In the genomic region with DNA sequence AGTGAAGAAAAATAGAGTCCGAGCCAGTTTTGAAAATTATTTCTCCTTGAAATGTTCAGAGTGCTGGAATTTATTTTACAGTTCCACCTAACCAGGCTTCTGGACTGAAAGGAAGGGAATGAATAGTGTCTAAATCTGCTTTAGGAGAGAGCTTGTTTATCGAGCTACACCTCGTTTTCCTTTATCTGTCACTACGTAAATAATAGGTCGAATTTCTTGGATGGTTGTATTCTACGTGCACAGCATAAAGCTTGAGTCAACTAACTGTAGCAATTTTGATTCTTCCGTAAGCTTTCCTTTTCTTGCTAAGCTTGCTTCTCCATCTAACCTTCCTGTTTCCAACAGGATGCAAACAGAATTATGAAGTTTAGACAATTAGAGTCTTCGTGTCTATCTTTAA, we compare ENCODE assay signal across 20 cellular contexts. TPM values are rescaled to one million over a fixed set of nuclear protein-coding genes. Genes with fewer than 3 reads are reported as not detected.
DNase-seq lines count a peak whose midpoint lies in the region; ATAC-seq and TF ChIP-seq lines count a peak whose summit lies in the region.
"Had no signal": no experiment of that assay in that cellular context is flagged by ENCODE, and none has a peak within 500 bp of the region (broad histone marks: within the 10 kb centered on the region; RNA-seq: fewer than 3 reads in every experiment).

No MANE protein-coding gene starts in this region.

- DNase-seq in NCI-H748 (lab: John Stamatoyannopoulos, UW; ENCODE audit: unreplicated experiment) = peak; percentile 30
- no peak for DNase-seq in NCI-H748 treated with DMSO at 0.1 percent for 48 hours (lab: John Stamatoyannopoulos, UW)
- no peak for DNase-seq in thoracic aorta (ENCODE audit: low spot score)
- no peak for DNase-seq in SW 1271 (lab: John Stamatoyannopoulos, UW)
- DNase-seq in NCI-H2029 (lab: John Stamatoyannopoulos, UW) = no peak
- DNase-seq: C1 segment of cervical spinal cord; Calu3; CD4-positive, alpha-beta memory T cell; COR-L47; DMS53; DMS79 treated with DMSO at 0.1 percent for 48 hours; GF-D8; H9 had no signal

- H3K4me3 ChIP-seq in thoracic aorta (peak overlapping the region; percentile 0), gastroesophageal sphincter (no peak overlapping the region)
- H3K4me3 ChIP-seq: GM23338 had no signal

- TF ChIP-seq POLR2A in gastroesophageal sphincter (IDR thresholded peaks at IDR 0.05) = no peak

- H3K9me3 ChIP-seq in thoracic aorta (no peaks in the 10 kb centered on the region), gastroesophageal sphincter (no peaks in the 10 kb centered on the region)

- TF ChIP-seq EP300 in gastroesophageal sphincter (IDR thresholded peaks at IDR 0.05) = no peak

- H3K4me1 ChIP-seq in thoracic aorta (ENCODE audit: control insufficient read depth in 1 of 2, low read depth in 2 of 2) = peaks cover 0 to 15% of the 10 kb centered on the region in 2 donors
- peaks cover 0 to 8% (median 0%) of the 10 kb centered on the region in 3 donors for H3K4me1 ChIP-seq in gastroesophageal sphincter

- ATAC-seq in thoracic aorta (ENCODE audit: insufficient number of reproducible peaks, low FRiP score, low read depth) (no peak), gastroesophageal sphincter (no peak)
- ATAC-seq: GM23338, HCT116 had no signal

- H3K36me3 ChIP-seq in thoracic aorta (no peaks in the 10 kb centered on the region), gastroesophageal sphincter (no peaks in the 10 kb centered on the region)

- no peaks in the 10 kb centered on the region for H3K27me3 ChIP-seq in thoracic aorta (replicated peaks; ENCODE audit: insufficient read depth)
- no peaks in the 10 kb centered on the region for H3K27me3 ChIP-seq in gastroesophageal sphincter

- peak overlapping the region; percentile 7 for H3K27ac ChIP-seq in cingulate gyrus (ENCODE audit: low read depth, low read length)
- H3K27ac ChIP-seq in thoracic aorta = no peak overlapping the region
- H3K27ac ChIP-seq in gastroesophageal sphincter = no peak overlapping the region

- TF ChIP-seq CTCF in thoracic aorta (IDR thresholded peaks at IDR 0.05) (no peak), gastroesophageal sphincter (IDR thresholded peaks at IDR 0.05) (no peak)

- WGBS in gastroesophageal sphincter (ENCODE audit: low coverage in 1 of 2), 2 donors = 74 to 75% methylated on average over 5 to 8 of the region's 8 CpGs

RNA-seq across cellular contexts. Expression of a gene that starts 48.6 kb away (rescaled TPM):
- total RNA-seq in thoracic aorta = 10 to 100 TPM; 17.5 to 18.1 TPM
- 10 to 100 TPM in 1 of 4 donors, 1 to 10 TPM in 3; 6.1 to 26.0 (median 7.3) TPM for total RNA-seq in gastroesophageal sphincter
- total RNA-seq: A673; CD4-positive, alpha-beta memory T cell; G401; H4 had no signal
